In the genomic region with DNA sequence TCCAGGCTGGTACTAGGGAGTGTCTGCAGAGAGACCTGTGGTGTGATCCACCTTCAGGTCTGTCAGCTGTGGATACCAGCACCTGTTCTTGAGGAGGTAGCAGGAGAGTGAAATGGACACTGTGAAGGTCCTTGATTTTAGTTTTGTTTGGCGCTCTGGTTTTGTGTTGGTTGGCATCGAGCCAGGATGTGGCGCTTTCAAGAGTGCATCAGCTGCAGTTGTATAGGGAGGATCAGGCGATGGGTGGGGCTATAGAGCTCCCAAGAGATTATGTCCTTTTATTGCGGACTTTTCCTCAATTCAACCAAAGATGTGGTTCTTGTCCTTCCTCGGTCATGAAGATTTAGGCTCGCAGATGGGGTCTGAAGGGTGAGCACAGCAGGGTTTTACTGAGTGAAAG, we compare ENCODE assay signal across 26 cellular contexts. TPM values are rescaled to one million over a fixed set of nuclear protein-coding genes. Genes with fewer than 3 reads are reported as not detected.
A peak's percentile ranks its signal among the peaks of the same experiment; 100 is the strongest.
DNase-seq lines count a peak whose midpoint lies in the region; ATAC-seq and TF ChIP-seq lines count a peak whose summit lies in the region.
"Had no signal": no experiment of that assay in that cellular context is flagged by ENCODE, and none has a peak within 500 bp of the region (broad histone marks: within the 10 kb centered on the region; RNA-seq: fewer than 3 reads in every experiment).

No MANE protein-coding gene starts in this region.

- no peak overlapping the region for H3K27ac ChIP-seq in CD4-positive, CD25-positive, alpha-beta regulatory T cell (ENCODE audit: insufficient read depth, low read length, poor library complexity, severe bottlenecking)
- H3K27ac ChIP-seq: gastrocnemius medialis, uterus had no signal

- H3K27ac Mint-ChIP-seq in CD4-positive, CD25-positive, alpha-beta regulatory T cell = peak overlapping the region; percentile 53 to 72 (median 61)
- H3K27ac Mint-ChIP-seq: activated CD8-positive, alpha-beta T cell treated with anti-CD3 and anti-CD28 coated beads, Interleukin-2, amount 10 ng/mL, durations not matched to agents 7 days and 5 days; activated naive CD4-positive, alpha-beta T cell treated with anti-CD3 and anti-CD28 coated beads, Interleukin-2, amount 10 ng/mL, durations not matched to agents 7 days and 5 days; CD14-positive monocyte; HFFc6 had no signal

- H3K27me3 ChIP-seq in CD4-positive, CD25-positive, alpha-beta regulatory T cell (ENCODE audit: control insufficient read depth, insufficient read depth, low read length) = no peaks in the 10 kb centered on the region
- no peaks in the 10 kb centered on the region for H3K27me3 ChIP-seq in iPS-15b (ENCODE audit: control insufficient read depth, insufficient read depth, low read length)
- H3K27me3 ChIP-seq: gastrocnemius medialis, MG63, uterus had no signal

- peak overlapping the region in 1 of 4 donors; percentile 42 for H3K4me3 Mint-ChIP-seq in CD4-positive, CD25-positive, alpha-beta regulatory T cell
- H3K4me3 Mint-ChIP-seq: activated CD8-positive, alpha-beta T cell treated with anti-CD3 and anti-CD28 coated beads, Interleukin-2, amount 10 ng/mL, durations not matched to agents 7 days and 5 days; activated naive CD4-positive, alpha-beta T cell treated with anti-CD3 and anti-CD28 coated beads, Interleukin-2, amount 10 ng/mL, durations not matched to agents 7 days and 5 days; CD14-positive monocyte; HFFc6 had no signal

- peaks cover 0 to under 1% of the 10 kb centered on the region in 2 experiments for H3K9me3 ChIP-seq in CD4-positive, CD25-positive, alpha-beta regulatory T cell (ENCODE audit: control insufficient read depth in 2 of 2, low read length in 2 of 2)
- H3K9me3 ChIP-seq in iPS-15b (ENCODE audit: control insufficient read depth, insufficient read depth, low read length) = no peaks in the 10 kb centered on the region
- H3K9me3 ChIP-seq: gastrocnemius medialis, uterus had no signal

- peaks cover 16% of the 10 kb centered on the region for H3K4me1 ChIP-seq in CD4-positive, CD25-positive, alpha-beta regulatory T cell (ENCODE audit: control insufficient read depth, insufficient read depth, low read length, poor library complexity, severe bottlenecking)
- peaks cover 6% of the 10 kb centered on the region for H3K4me1 ChIP-seq in iPS-15b (ENCODE audit: control insufficient read depth, insufficient read depth, low read length)
- H3K4me1 ChIP-seq: gastrocnemius medialis, uterus had no signal

- peaks cover 56 to 77% (median 64%) of the 10 kb centered on the region in 4 donors for H3K4me1 Mint-ChIP-seq in CD4-positive, CD25-positive, alpha-beta regulatory T cell

- H3K36me3 Mint-ChIP-seq in CD4-positive, CD25-positive, alpha-beta regulatory T cell = peaks cover 65% of the 10 kb centered on the region

- CTCF ChIA-PET in HEK293T (lab: Yijun Ruan, JAX) = no interaction called here

- peaks cover 20% of the 10 kb centered on the region for H3K36me3 ChIP-seq in CD4-positive, CD25-positive, alpha-beta regulatory T cell (ENCODE audit: control insufficient read depth, insufficient read depth, low read length)
- H3K36me3 ChIP-seq in iPS-15b (ENCODE audit: control insufficient read depth, insufficient read depth, low read length) = no peaks in the 10 kb centered on the region
- H3K36me3 ChIP-seq: uterus had no signal

- DNase-seq in CD4-positive, CD25-positive, alpha-beta regulatory T cell = no peak
- peak; percentile 24 for DNase-seq in HEK293T (ENCODE audit: extremely low spot score)
- DNase-seq in NCI-H69 (lab: John Stamatoyannopoulos, UW) = peak; percentile 6
- DNase-seq in iPS-NIHi7 (ENCODE audit: extremely low spot score) = no peak
- no peak for DNase-seq in activated naive CD4-positive, alpha-beta T cell treated with anti-CD3 and anti-CD28 coated beads, Interleukin-2, amount 50 U/mL, for 16 hours
- DNase-seq: ACHN; activated CD8-positive, alpha-beta T cell treated with anti-CD3 and anti-CD28 coated beads, Interleukin-2, amount 10 ng/mL, durations not matched to agents 7 days and 5 days; activated naive CD4-positive, alpha-beta T cell treated with anti-CD3 and anti-CD28 coated beads, Interleukin-2, amount 10 ng/mL, durations not matched to agents 7 days and 5 days; activated T-cell treated with anti-CD3 and anti-CD28 coated beads, Interleukin-2, amount 50 U/mL, for 1 hour; cerebellar nuclear complex; effector CD4-positive, alpha-beta T cell; gastrocnemius medialis; HFFc6; mesenchymal stem cell; MG63; NCI-H1694; substantia nigra; T1000; uterus had no signal

- no peak for ATAC-seq in CD4-positive, CD25-positive, alpha-beta regulatory T cell (ENCODE audit: low read depth in 2 of 2)
- ATAC-seq in HG02588 (IDR thresholded peaks at IDR 0.05; ENCODE audit: unreplicated experiment) = no peak
- no peak for ATAC-seq in GM18907 (IDR thresholded peaks at IDR 0.05; ENCODE audit: unreplicated experiment)
- ATAC-seq: activated CD8-positive, alpha-beta T cell treated with anti-CD3 and anti-CD28 coated beads, Interleukin-2, amount 10 ng/mL, durations not matched to agents 7 days and 5 days; esophagus mucosa; gastrocnemius medialis; right cardiac atrium had no signal

- H3K27me3 Mint-ChIP-seq in CD4-positive, CD25-positive, alpha-beta regulatory T cell = no peaks in the 10 kb centered on the region
- H3K27me3 Mint-ChIP-seq: activated naive CD4-positive, alpha-beta T cell treated with anti-CD3 and anti-CD28 coated beads, Interleukin-2, amount 10 ng/mL, durations not matched to agents 7 days and 5 days; IgD-negative memory B cell had no signal

- peak overlapping the region; percentile 20 for H3K9ac ChIP-seq in iPS-15b (ENCODE audit: low read depth, low read length)

- H3K9me3 Mint-ChIP-seq in CD4-positive, CD25-positive, alpha-beta regulatory T cell = peaks cover 2 to 24% (median 9%) of the 10 kb centered on the region in 7 donors
- H3K9me3 Mint-ChIP-seq: HFFc6 had no signal

- H3K4me3 ChIP-seq in CD4-positive, CD25-positive, alpha-beta regulatory T cell (ENCODE audit: low read depth, low read length) = no peak overlapping the region
- peak overlapping the region; percentile 33 for H3K4me3 ChIP-seq in iPS-15b (ENCODE audit: low read depth, low read length)
- H3K4me3 ChIP-seq: gastrocnemius medialis, MG63, uterus had no signal

- POLR2A ChIA-PET in HEK293T (lab: Yijun Ruan, JAX) = no interaction called here

TF ChIP-seq in HEK293T, 16 proteins besides CTCF, POLR2A, EP300 and RAD21:
- TF ChIP-seq FOXM1 (IDR thresholded peaks at IDR 0.05; ENCODE audit: borderline replicate concordance) (no peak), SP1 (IDR thresholded peaks at IDR 0.05) (no peak), ELF4 (IDR thresholded peaks at IDR 0.05) (no peak), SUZ12 (IDR thresholded peaks at IDR 0.05) (no peak), ARNT (IDR thresholded peaks at IDR 0.05) (no peak), L3MBTL2 (conservative IDR thresholded peaks at IDR 0.05) (no peak), ZNF384 (IDR thresholded peaks at IDR 0.05) (no peak), CTBP1 (IDR thresholded peaks at IDR 0.05; ENCODE audit: borderline replicate concordance) (no peak), NFRKB (IDR thresholded peaks at IDR 0.05) (no peak), FOXA1 (IDR thresholded peaks at IDR 0.05) (no peak), HDGF (IDR thresholded peaks at IDR 0.05; ENCODE audit: borderline replicate concordance) (no peak)
- TF ChIP-seq, protein P1, sequence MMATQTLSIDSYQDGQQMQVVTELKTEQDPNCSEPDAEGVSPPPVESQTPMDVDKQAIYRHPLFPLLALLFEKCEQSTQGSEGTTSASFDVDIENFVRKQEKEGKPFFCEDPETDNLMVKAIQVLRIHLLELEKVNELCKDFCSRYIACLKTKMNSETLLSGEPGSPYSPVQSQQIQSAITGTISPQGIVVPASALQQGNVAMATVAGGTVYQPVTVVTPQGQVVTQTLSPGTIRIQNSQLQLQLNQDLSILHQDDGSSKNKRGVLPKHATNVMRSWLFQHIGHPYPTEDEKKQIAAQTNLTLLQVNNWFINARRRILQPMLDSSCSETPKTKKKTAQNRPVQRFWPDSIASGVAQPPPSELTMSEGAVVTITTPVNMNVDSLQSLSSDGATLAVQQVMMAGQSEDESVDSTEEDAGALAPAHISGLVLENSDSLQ (IDR thresholded peaks at IDR 0.05) = no peak

RNA-seq across cellular contexts. Expression of a gene that starts 37.5 kb away (rescaled TPM):
- total RNA-seq in CD4-positive, CD25-positive, alpha-beta regulatory T cell = 66.3 TPM
- 10 to 100 TPM in 3 of 4 donors, 1 to 10 TPM in 1; 9.2 to 16.3 (median 11.5) TPM for polyA plus RNA-seq in CD4-positive, CD25-positive, alpha-beta regulatory T cell

Comparison
In these comparisons a context has a peak if more than half of its experiments do, and no peak if none do; other contexts are left out.
1. DNase-seq: peak in HEK293T (single experiment) and NCI-H69 (single experiment); none in CD4-positive, CD25-positive, alpha-beta regulatory T cell (0 of 3), iPS-NIHi7 (single experiment) and activated naive CD4-positive, alpha-beta T cell treated with anti-CD3 and anti-CD28 coated beads, Interleukin-2, amount 50 U/mL, for 16 hours (single experiment).